In the genomic region with DNA sequence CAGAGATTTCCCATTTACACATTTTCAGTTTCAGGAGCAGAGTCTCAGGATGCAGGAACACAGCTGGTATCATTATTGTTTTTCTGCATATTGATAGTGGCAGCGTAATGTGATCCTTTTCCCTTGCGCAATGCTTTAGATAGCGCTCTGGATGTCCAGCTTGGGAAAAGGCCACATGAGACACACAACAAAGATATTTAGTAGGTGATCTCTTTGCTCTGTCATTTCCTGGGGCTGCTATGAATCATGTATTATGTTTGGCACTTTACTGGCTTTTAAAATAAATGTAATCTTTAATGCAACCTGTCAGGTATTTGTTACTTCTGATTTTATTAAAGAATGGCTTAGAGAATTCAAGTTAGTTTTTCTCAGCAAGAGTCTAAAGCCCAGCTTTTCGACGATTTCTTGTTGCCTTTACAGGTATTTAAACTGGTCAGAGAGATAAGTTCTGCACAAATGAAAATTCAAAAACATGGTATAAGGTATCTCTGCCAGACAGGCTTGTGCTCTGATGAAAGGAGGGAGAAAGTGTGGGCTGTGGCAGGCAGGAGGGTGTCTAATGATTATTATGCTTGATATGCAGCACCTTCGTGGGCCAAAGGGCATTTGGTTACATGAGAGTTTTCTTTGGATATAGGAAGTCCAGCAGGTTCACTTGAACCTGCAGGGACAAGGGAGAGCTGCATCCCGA, we compare ENCODE assay signal across 10 cellular contexts. TPM values are rescaled to one million over a fixed set of nuclear protein-coding genes. Genes with fewer than 3 reads are reported as not detected.
DNase-seq lines count a peak whose midpoint lies in the region; TF ChIP-seq lines count a peak whose summit lies in the region.
"Had no signal": no experiment of that assay in that cellular context is flagged by ENCODE, and none has a peak within 500 bp of the region (broad histone marks: within the 10 kb centered on the region; RNA-seq: fewer than 3 reads in every experiment).

No MANE protein-coding gene starts in this region.

- peak; percentile 2 for DNase-seq in NCI-H345 (lab: John Stamatoyannopoulos, UW)
- no peak for DNase-seq in NCI-H345 treated with DMSO at 0.1 percent for 48 hours (lab: John Stamatoyannopoulos, UW; ENCODE audit: unreplicated experiment)
- DNase-seq in NB4 (ENCODE audit: low read depth): peak; percentile 51
- DNase-seq in astrocyte of the spinal cord (ENCODE audit: low read depth, low spot score): peak; percentile 56
- no peak for DNase-seq in trophoblast cell
- DNase-seq in Caco-2: no peak
- no peak for DNase-seq in stomach
- no peak for DNase-seq in osteocyte (ENCODE audit: extremely low spot score, unreplicated experiment)
- DNase-seq: activated CD4-positive, alpha-beta T cell treated with anti-CD3 and anti-CD28 coated beads, Interleukin-2, amount 50 U/mL, for 4 hours; effector memory CD8-positive, alpha-beta T cell had no signal

- peaks cover 9 to 18% of the 10 kb centered on the region in 2 experiments for H3K4me1 ChIP-seq in trophoblast cell (ENCODE audit: control insufficient read depth in 1 of 2, insufficient read depth in 2 of 2, low read length in 2 of 2)
- H3K4me1 ChIP-seq in Caco-2: peaks cover 51% of the 10 kb centered on the region
- peaks cover 18 to 31% (median 22%) of the 10 kb centered on the region in 4 donors for H3K4me1 ChIP-seq in stomach

- H2BK12ac ChIP-seq in trophoblast cell (ENCODE audit: low read length): no peak overlapping the region

- no peak overlapping the region for H3K14ac ChIP-seq in trophoblast cell (ENCODE audit: low read length)

- no peak overlapping the region for H3K9ac ChIP-seq in trophoblast cell (ENCODE audit: low read length)

- H3K36me3 Mint-ChIP-seq in Caco-2 (ENCODE audit: insufficient read depth, unreplicated experiment) (no peaks in the 10 kb centered on the region), osteocyte (ENCODE audit: unreplicated experiment) (no peaks in the 10 kb centered on the region)

- POLR2A ChIA-PET in Caco-2 (lab: Charles Lee): no interaction called here

- intact Hi-C loops in Caco-2 (cut with micrococcal nuclease; ENCODE audit: unreplicated experiment) (loop anchor here (10.0 kb wide), 1 partner anchor 441 kb away; no protein-coding TSS in a partner anchor), stomach (cut with DNase I; ENCODE audit: low total_unique reads) (no loop called here)

- H2AK5ac ChIP-seq in trophoblast cell (ENCODE audit: low read length): no peak overlapping the region

- no CpG with 5 or more reads among the region's 7 CpGs for WGBS in trophoblast cell (ENCODE audit: extremely low coverage, insufficient coverage, insufficient read length)
- 46 to 61% (median 54%) methylated on average over 7 of the region's 7 CpGs for WGBS in stomach, 5 donors

- H2BK5ac ChIP-seq in trophoblast cell (ENCODE audit: low read depth, low read length, poor library complexity): no peak overlapping the region

- H4K8ac ChIP-seq in trophoblast cell (ENCODE audit: low read depth, low read length): no peak overlapping the region

- no peak overlapping the region for H3K18ac ChIP-seq in trophoblast cell (ENCODE audit: low read length)

- no peak for TF ChIP-seq CTCF in NB4 (IDR thresholded peaks at IDR 0.05; ENCODE audit: low read depth, low read length)
- no peak for TF ChIP-seq CTCF in astrocyte of the spinal cord (IDR thresholded peaks at IDR 0.05; ENCODE audit: low read depth, low read length)
- no peak for TF ChIP-seq CTCF in Caco-2 (IDR thresholded peaks at IDR 0.05; ENCODE audit: insufficient read depth in 1 of 2, low read depth in 1 of 2, low read length in 1 of 2, severe bottlenecking in 1 of 2, unreplicated experiment in 1 of 2)
- no peak for TF ChIP-seq CTCF in stomach (IDR thresholded peaks at IDR 0.05)
- TF ChIP-seq CTCF in osteocyte (IDR thresholded peaks at IDR 0.05): no peak

- H3K27me3 Mint-ChIP-seq in Caco-2 (ENCODE audit: insufficient read depth, unreplicated experiment) (no peaks in the 10 kb centered on the region), osteocyte (ENCODE audit: unreplicated experiment) (peaks cover 3% of the 10 kb centered on the region)

- H3K9me3 ChIP-seq in trophoblast cell (ENCODE audit: insufficient read depth, low read depth, low read length): no peaks in the 10 kb centered on the region
- H3K9me3 ChIP-seq in Caco-2: no peaks in the 10 kb centered on the region
- no peaks in the 10 kb centered on the region for H3K9me3 ChIP-seq in stomach

- H3K4me1 Mint-ChIP-seq in Caco-2 (ENCODE audit: low read depth, unreplicated experiment): peaks cover 42% of the 10 kb centered on the region
- H3K4me1 Mint-ChIP-seq in osteocyte (ENCODE audit: unreplicated experiment): peaks cover 4% of the 10 kb centered on the region

- peaks cover 2% of the 10 kb centered on the region for H3K79me2 ChIP-seq in trophoblast cell (ENCODE audit: control insufficient read depth, insufficient read depth, low read length, poor library complexity)

- no peak overlapping the region for H4K91ac ChIP-seq in trophoblast cell (ENCODE audit: low read depth, low read length)

- no peak overlapping the region for H2BK120ac ChIP-seq in trophoblast cell (ENCODE audit: insufficient read depth, low read length, poor library complexity)

- no peak overlapping the region for H3K4me3 ChIP-seq in NB4 (ENCODE audit: low read depth, low read length)
- H3K4me3 ChIP-seq in astrocyte of the spinal cord (ENCODE audit: low read depth, low read length): no peak overlapping the region
- no peak overlapping the region for H3K4me3 ChIP-seq in trophoblast cell (ENCODE audit: low read depth, low read length)
- H3K4me3 ChIP-seq in Caco-2 (ENCODE audit: low read depth, low read length): no peak overlapping the region
- no peak overlapping the region for H3K4me3 ChIP-seq in stomach

- TF ChIP-seq POLR2A in NB4 (IDR thresholded peaks at IDR 0.05; ENCODE audit: extremely low read depth, insufficient read length) (no peak), stomach (IDR thresholded peaks at IDR 0.05) (no peak)

- H3K27me3 ChIP-seq in trophoblast cell (ENCODE audit: insufficient read depth, low read length): no peaks in the 10 kb centered on the region
- H3K27me3 ChIP-seq in Caco-2 (replicated peaks; ENCODE audit: control insufficient read depth, insufficient read depth, low read length): no peaks in the 10 kb centered on the region
- peaks cover 0 to 4% (median 0%) of the 10 kb centered on the region in 3 donors for H3K27me3 ChIP-seq in stomach

- BruUV-seq in Caco-2 (replicated peaks; lab: Mats Ljungman, UMichigan): no TSS peak

- H3K9me3 Mint-ChIP-seq in Caco-2 (ENCODE audit: unreplicated experiment) (no peaks in the 10 kb centered on the region), osteocyte (ENCODE audit: unreplicated experiment) (no peaks in the 10 kb centered on the region)
- H3K9me3 Mint-ChIP-seq: effector memory CD8-positive, alpha-beta T cell had no signal

- H3K23ac ChIP-seq in trophoblast cell (ENCODE audit: low read length): no peak overlapping the region

- no peak overlapping the region for H3K27ac Mint-ChIP-seq in Caco-2 (ENCODE audit: unreplicated experiment)
- H3K27ac Mint-ChIP-seq in osteocyte (ENCODE audit: unreplicated experiment): no peak overlapping the region
- H3K27ac Mint-ChIP-seq: effector memory CD8-positive, alpha-beta T cell had no signal

- H2AFZ ChIP-seq in trophoblast cell (ENCODE audit: insufficient read depth, low read length, poor library complexity): no peak overlapping the region

- CTCF ChIA-PET in Caco-2 (lab: Charles Lee): interaction anchor here (1.2 kb wide), 1 partner anchor 25 kb away, joined by 4 read pairs; no protein-coding TSS in a partner anchor

- no peak for TF ChIP-seq EP300 in stomach (IDR thresholded peaks at IDR 0.05)

- peaks cover 11% of the 10 kb centered on the region for H3K79me1 ChIP-seq in trophoblast cell (ENCODE audit: low read length)

- in situ Hi-C loops in astrocyte of the spinal cord (cut with HindIII; ENCODE audit: low sequenced_read_pairs): no loop called here

- no peak overlapping the region for H4K12ac ChIP-seq in trophoblast cell (ENCODE audit: low read depth, low read length)

- H3K4me3 Mint-ChIP-seq in Caco-2 (ENCODE audit: unreplicated experiment): no peak overlapping the region
- no peak overlapping the region for H3K4me3 Mint-ChIP-seq in osteocyte (ENCODE audit: unreplicated experiment)
- H3K4me3 Mint-ChIP-seq: effector memory CD8-positive, alpha-beta T cell had no signal

- H3K36me3 ChIP-seq in trophoblast cell (ENCODE audit: control insufficient read depth in 1 of 2, insufficient read depth in 2 of 2, low read length in 2 of 2): no peaks in the 10 kb centered on the region
- no peaks in the 10 kb centered on the region for H3K36me3 ChIP-seq in Caco-2 (ENCODE audit: control insufficient read depth, insufficient read depth, low read length)
- no peaks in the 10 kb centered on the region for H3K36me3 ChIP-seq in stomach

- H3K27ac ChIP-seq in trophoblast cell (ENCODE audit: low read depth, low read length) (peak overlapping the region; percentile 10), stomach (peak overlapping the region in 1 of 5 donors; percentile 17)

- no peak overlapping the region for H3K4me2 ChIP-seq in trophoblast cell (ENCODE audit: low read length)

- no peak overlapping the region for H3K4ac ChIP-seq in trophoblast cell (ENCODE audit: low read depth, low read length)

RNA-seq across cellular contexts. Expression of a gene that starts 42.3 kb away (rescaled TPM):
- polyA plus RNA-seq in trophoblast cell (2013): 157 and 174 TPM in 2 replicates
- total RNA-seq in Caco-2 (2022) (148 and 157 TPM in 2 replicates), stomach (10 to 100 TPM in 3 of 5 donors, 1 to 10 TPM in 1, not detected in 1; 2.3 to 27.0 (median 20.8) TPM), osteocyte (20.7 and 21.3 TPM in 2 replicates)
- polyA plus RNA-seq in stomach: 100 to 1,000 TPM in 1 of 3 donors, 10 to 100 TPM in 2; 17.4 to 104 (median 23.9) TPM

RNA-seq across cellular contexts. Expression of a gene that starts 45.0 kb away (rescaled TPM):
- 41.6 and 43.3 TPM in 2 replicates for polyA plus RNA-seq in trophoblast cell (2013)
- total RNA-seq in Caco-2 (2022): 53.1 and 55.0 TPM in 2 replicates
- total RNA-seq in stomach: 10 to 100 TPM; 26.8 to 66.8 (median 33.8) TPM
- 10 to 100 TPM; 26.3 to 54.8 (median 28.7) TPM for polyA plus RNA-seq in stomach
- total RNA-seq in osteocyte: 34.8 and 54.1 TPM in 2 replicates

Comparison
In these comparisons a context has a peak if more than half of its experiments do, and no peak if none do; other contexts are left out.
1. DNase-seq: peak in NCI-H345 (single experiment), NB4 (single experiment) and astrocyte of the spinal cord (single experiment); none in NCI-H345 treated with DMSO at 0.1 percent for 48 hours (single experiment), trophoblast cell (0 of 2), Caco-2 (0 of 2), stomach (single experiment) and osteocyte (single experiment).